In genomic region chr16:77375396-77375795, GRCh38 we compare ENCODE assay signal across 21 cellular contexts. TPM values are rescaled to one million over a fixed set of nuclear protein-coding genes. Genes with fewer than 3 reads are reported as not detected.
DNase-seq lines count a peak whose midpoint lies in the region; ATAC-seq and TF ChIP-seq lines count a peak whose summit lies in the region.
"Had no signal": no experiment of that assay in that cellular context is flagged by ENCODE, and none has a peak within 500 bp of the region (broad histone marks: within the 10 kb centered on the region; RNA-seq: fewer than 3 reads in every experiment).

No MANE protein-coding gene starts in this region.

- CTCF ChIA-PET in HEK293 (lab: Yijun Ruan, JAX) = interaction anchor here (0.7 to 1.4 kb wide), 2 partner anchors 8 to 201 kb away, joined by 3 read pairs; no protein-coding TSS in a partner anchor

- H3K4ac ChIP-seq in mesenchymal stem cell (ENCODE audit: low read depth in 1 of 2, low read length in 2 of 2) (no peak overlapping the region), trophoblast cell (ENCODE audit: low read depth, low read length) (peak overlapping the region; percentile 53)

- TF ChIP-seq CTCF in GM23338 (conservative IDR thresholded peaks at IDR 0.05; ENCODE audit: low read depth in 2 of 2) (no peak), HEK293 (tag by site-specific recombination; IDR thresholded peaks at IDR 0.05) (no peak)

- no peak for DNase-seq in GM23338 (ENCODE audit: low spot score)
- no peak for DNase-seq in mesenchymal stem cell
- no peak for DNase-seq in trophoblast cell
- DNase-seq in aorta = no peak
- DNase-seq in anterior cingulate cortex (lab: John Stamatoyannopoulos, UW) = no peak
- DNase-seq: ACHN; BE2C; CD4-positive, alpha-beta T cell; DMS153; DND-41; EL; GM23248; H7; KG1 had no signal

- H3K27me3 ChIP-seq in GM23338 (ENCODE audit: insufficient read depth) (no peaks in the 10 kb centered on the region), mesenchymal stem cell (ENCODE audit: control insufficient read depth in 1 of 2, insufficient read depth in 1 of 2, low read length in 2 of 2) (no peaks in the 10 kb centered on the region), trophoblast cell (ENCODE audit: insufficient read depth, low read length) (no peaks in the 10 kb centered on the region), aorta (ENCODE audit: control insufficient read depth in 1 of 2, insufficient read depth in 2 of 2, low read length in 1 of 2) (no peaks in the 10 kb centered on the region)
- H3K27me3 ChIP-seq: BE2C had no signal

- H3K9me3 Mint-ChIP-seq in GM23338 = no peaks in the 10 kb centered on the region
- H3K9me3 Mint-ChIP-seq: CD4-positive, alpha-beta T cell had no signal

- peaks cover 24% of the 10 kb centered on the region for H3K4me1 Mint-ChIP-seq in GM23338

- H2BK5ac ChIP-seq in mesenchymal stem cell (ENCODE audit: low read depth, low read length, poor library complexity, severe bottlenecking) (no peak overlapping the region), trophoblast cell (ENCODE audit: low read depth, low read length, poor library complexity) (peak overlapping the region; percentile 42)

- H3K4me3 ChIP-seq in GM23338 (no peak overlapping the region), HEK293 (ENCODE audit: low read depth, low read length) (no peak overlapping the region), mesenchymal stem cell (ENCODE audit: insufficient read depth in 1 of 2, low read depth in 1 of 2, low read length in 2 of 2) (no peak overlapping the region), trophoblast cell (ENCODE audit: low read depth, low read length) (no peak overlapping the region), aorta (ENCODE audit: low read length in 2 of 2) (no peak overlapping the region)
- H3K4me3 ChIP-seq: GM12878, GM23248 had no signal

- H2BK120ac ChIP-seq in mesenchymal stem cell (ENCODE audit: low read depth, low read length) = no peak overlapping the region
- peak overlapping the region; percentile 48 for H2BK120ac ChIP-seq in trophoblast cell (ENCODE audit: insufficient read depth, low read length, poor library complexity)

- H3K4me1 ChIP-seq in GM23338 (ENCODE audit: insufficient read depth) (peaks cover 17% of the 10 kb centered on the region), HEK293 (ENCODE audit: control insufficient read depth, insufficient read depth, low read length) (peaks cover 3% of the 10 kb centered on the region; the same call in 1 of the 2 replicates), mesenchymal stem cell (ENCODE audit: control insufficient read depth, insufficient read depth, low read depth, low read length) (no peaks in the 10 kb centered on the region), trophoblast cell (ENCODE audit: control insufficient read depth in 1 of 2, insufficient read depth in 2 of 2, low read length in 2 of 2) (peaks cover 10 to 15% of the 10 kb centered on the region in 2 experiments), aorta (ENCODE audit: control insufficient read depth in 1 of 2, insufficient read depth in 2 of 2, low read length in 2 of 2) (no peaks in the 10 kb centered on the region)
- H3K4me1 ChIP-seq: BE2C had no signal

- peak overlapping the region; percentile 75; the same call in 1 of the 2 replicates for H2AFZ ChIP-seq in GM23338
- no peak overlapping the region for H2AFZ ChIP-seq in mesenchymal stem cell (ENCODE audit: low read depth, low read length)
- H2AFZ ChIP-seq in trophoblast cell (ENCODE audit: insufficient read depth, low read length, poor library complexity) = peak overlapping the region; percentile 17
- H2AFZ ChIP-seq: GM23248 had no signal

- intact Hi-C loops in aorta (cut with DNase I) = no loop called here

- no peak overlapping the region for H4K12ac ChIP-seq in trophoblast cell (ENCODE audit: low read depth, low read length)

- no peaks in the 10 kb centered on the region for H3K9me3 ChIP-seq in HEK293 (ENCODE audit: control insufficient read depth, insufficient read depth, low read depth, low read length)
- H3K9me3 ChIP-seq in mesenchymal stem cell (ENCODE audit: control insufficient read depth, low read length) = peaks cover 4% of the 10 kb centered on the region
- no peaks in the 10 kb centered on the region for H3K9me3 ChIP-seq in trophoblast cell (ENCODE audit: insufficient read depth, low read depth, low read length)
- H3K9me3 ChIP-seq in aorta (ENCODE audit: control insufficient read depth, low read length) = peaks cover 4% of the 10 kb centered on the region
- H3K9me3 ChIP-seq: BE2C had no signal

- H2AK5ac ChIP-seq in mesenchymal stem cell (ENCODE audit: low read length, severe bottlenecking) (no peak overlapping the region), trophoblast cell (ENCODE audit: low read length) (peak overlapping the region; percentile 49)

- H3K4me2 ChIP-seq in GM23338 (no peak overlapping the region), mesenchymal stem cell (ENCODE audit: low read length, poor library complexity, severe bottlenecking) (no peak overlapping the region), trophoblast cell (ENCODE audit: low read length) (no peak overlapping the region)

- H4K91ac ChIP-seq in mesenchymal stem cell (ENCODE audit: low read length) (no peak overlapping the region), trophoblast cell (ENCODE audit: low read depth, low read length) (peak overlapping the region; percentile 76)

- H2BK12ac ChIP-seq in mesenchymal stem cell (ENCODE audit: low read length in 2 of 2) = no peak overlapping the region
- H2BK12ac ChIP-seq in trophoblast cell (ENCODE audit: low read length) = peak overlapping the region; percentile 79

- no peaks in the 10 kb centered on the region for H3K36me3 Mint-ChIP-seq in GM23338 (ENCODE audit: low read depth)
- H3K36me3 Mint-ChIP-seq: IgD-negative memory B cell had no signal

- H3K36me3 ChIP-seq in GM23338 (ENCODE audit: insufficient read depth) = no peaks in the 10 kb centered on the region
- no peaks in the 10 kb centered on the region for H3K36me3 ChIP-seq in HEK293 (ENCODE audit: control insufficient read depth in 2 of 2, insufficient read depth in 1 of 2, low read length in 2 of 2)
- H3K36me3 ChIP-seq in mesenchymal stem cell (ENCODE audit: control insufficient read depth in 1 of 2, insufficient read depth in 2 of 2, low read depth in 1 of 2, low read length in 2 of 2) = no peaks in the 10 kb centered on the region
- peaks cover 10 to 11% of the 10 kb centered on the region in 2 experiments for H3K36me3 ChIP-seq in trophoblast cell (ENCODE audit: control insufficient read depth in 1 of 2, insufficient read depth in 2 of 2, low read length in 2 of 2)
- no peaks in the 10 kb centered on the region for H3K36me3 ChIP-seq in aorta (ENCODE audit: control insufficient read depth in 1 of 2, insufficient read depth in 2 of 2, low read length in 1 of 2)
- H3K36me3 ChIP-seq: BE2C had no signal

- H3K79me2 ChIP-seq in GM23338 (replicated peaks; ENCODE audit: insufficient read depth) = no peaks in the 10 kb centered on the region
- H3K79me2 ChIP-seq in trophoblast cell (ENCODE audit: control insufficient read depth, insufficient read depth, low read length, poor library complexity) = peaks cover 2% of the 10 kb centered on the region

- H3K14ac ChIP-seq in mesenchymal stem cell (ENCODE audit: low read length in 2 of 2) = no peak overlapping the region
- peak overlapping the region; percentile 46 for H3K14ac ChIP-seq in trophoblast cell (ENCODE audit: low read length)

- ATAC-seq in GM23338 = no peak
- no peak for ATAC-seq in aorta (ENCODE audit: low FRiP score)
- ATAC-seq in GM18867 (IDR thresholded peaks at IDR 0.05; ENCODE audit: unreplicated experiment) = no peak
- ATAC-seq: GM12878, HepG2 had no signal

- 0 out of 2 replicates have a peak overlapping the region, but pooled peaks have one; percentile 42 for H3K27ac Mint-ChIP-seq in GM23338
- H3K27ac Mint-ChIP-seq: CD4-positive, alpha-beta T cell had no signal

- H3K79me1 ChIP-seq in mesenchymal stem cell (replicated peaks; ENCODE audit: low read length, poor library complexity, severe bottlenecking) (no peaks in the 10 kb centered on the region), trophoblast cell (ENCODE audit: low read length) (peaks cover 11% of the 10 kb centered on the region)

- H2BK15ac ChIP-seq in mesenchymal stem cell (ENCODE audit: low read depth, poor library complexity, severe bottlenecking) = no peak overlapping the region

- H3K18ac ChIP-seq in mesenchymal stem cell (ENCODE audit: low read depth in 1 of 2, low read length in 2 of 2) (no peak overlapping the region), trophoblast cell (ENCODE audit: low read length) (peak overlapping the region; percentile 84)

- H3K27ac ChIP-seq in GM23338 (ENCODE audit: low read depth) (no peak overlapping the region), HEK293 (ENCODE audit: extremely low read depth, low read depth, low read length) (no peak overlapping the region), mesenchymal stem cell (ENCODE audit: low read length, poor library complexity, severe bottlenecking) (no peak overlapping the region), trophoblast cell (ENCODE audit: low read depth, low read length) (peak overlapping the region; percentile 61), aorta (ENCODE audit: low read depth in 1 of 2, low read length in 2 of 2) (no peak overlapping the region)
- H3K27ac ChIP-seq: C4-2B, GM23248 had no signal

- H3K4me3 Mint-ChIP-seq in GM23338 = no peak overlapping the region
- H3K4me3 Mint-ChIP-seq: CD4-positive, alpha-beta T cell; IgD-negative memory B cell had no signal

- WGBS in mesenchymal stem cell = 95% methylated on average over 7 of the region's 7 CpGs
- WGBS in trophoblast cell (ENCODE audit: extremely low coverage, insufficient coverage, insufficient read length) = no CpG with 5 or more reads among the region's 7 CpGs
- 92 to 95% methylated on average over 7 of the region's 7 CpGs for WGBS in aorta, 2 donors

- H3K9ac ChIP-seq in mesenchymal stem cell (ENCODE audit: low read length) = no peak overlapping the region
- no peak overlapping the region for H3K9ac ChIP-seq in trophoblast cell (ENCODE audit: low read length)
- H3K9ac ChIP-seq: GM23248 had no signal

- H4K8ac ChIP-seq in mesenchymal stem cell (ENCODE audit: low read length) (peak overlapping the region; percentile 41), trophoblast cell (ENCODE audit: low read depth, low read length) (peak overlapping the region; percentile 55)

- POLR2A ChIA-PET in HEK293 (lab: Yijun Ruan, JAX) = no interaction called here

- no peaks in the 10 kb centered on the region for H3F3A ChIP-seq in GM23338 (replicated peaks; ENCODE audit: low read depth)

- no peaks in the 10 kb centered on the region for H4K20me1 ChIP-seq in GM23338 (replicated peaks; ENCODE audit: insufficient read depth)

- peaks cover under 1% of the 10 kb centered on the region for H3K27me3 Mint-ChIP-seq in GM23338 (ENCODE audit: insufficient read depth, low read depth, poor library complexity)

- H3K23ac ChIP-seq in mesenchymal stem cell (ENCODE audit: low read length in 2 of 2) (no peak overlapping the region), trophoblast cell (ENCODE audit: low read length) (no peak overlapping the region)

- no peaks in the 10 kb centered on the region for H3K9me2 ChIP-seq in GM23338 (ENCODE audit: insufficient read depth)

RNA-seq across cellular contexts. Expression of gene ADAMTS18, which starts 59.4 kb away (rescaled TPM):
- total RNA-seq in GM23338 (2014; rRNA removed; shearing (Covaris generic)) = 0.90 TPM in 1 of 2 replicates, not detected in the other
- polyA plus RNA-seq in GM23338 (2016; fragmentation: Nextera tagmentation; extraction: Ambion mirVana) (0.10 and 0.15 TPM in 2 replicates), aorta (under 1 TPM in 1 of 2 donors, not detected in 1; 0.03 TPM)
- polyA plus RNA-seq in mesenchymal stem cell (2013, experiment 1 of 2) = 0.06 TPM
- polyA plus RNA-seq in mesenchymal stem cell (2013, experiment 2 of 2) = 0.05 TPM
- polyA plus RNA-seq in trophoblast cell (2013) = 54.3 and 56.8 TPM in 2 replicates
- 1 to 10 TPM; 1.0 to 5.8 TPM for total RNA-seq in aorta
- total RNA-seq: CD4-positive, alpha-beta T cell; G401; GM12878; GM23248; HepG2 had no signal
- polyA plus RNA-seq: GM12878, GM23248, IgD-negative memory B cell had no signal
